ENCODE assay signal across 1 cellular context in genomic region chr2:218389333-218390150, GRCh38.
TF ChIP-seq lines count a peak whose summit lies in the region.

No MANE protein-coding gene starts in this region.

TF ChIP-seq in HepG2, 621 proteins besides CTCF, POLR2A, EP300 and RAD21 (continues in another document):
- no peak for TF ChIP-seq ZNF441 (CRISPR knock-in tag; IDR thresholded peaks at IDR 0.05; ENCODE audit: borderline replicate concordance)
- TF ChIP-seq PITX1 (CRISPR knock-in tag; IDR thresholded peaks at IDR 0.05), result peak; percentile 53; the same call in 1 of the 2 replicates
- peak; percentile 75 for TF ChIP-seq ZBTB38 (CRISPR knock-in tag; IDR thresholded peaks at IDR 0.05)
- no peak for TF ChIP-seq MIXL1 (CRISPR knock-in tag; IDR thresholded peaks at IDR 0.05)
- TF ChIP-seq NFIC (IDR thresholded peaks at IDR 0.05; ENCODE audit: low read length), result no peak
- TF ChIP-seq ZMYM4 (CRISPR knock-in tag; IDR thresholded peaks at IDR 0.05), result no peak
- no peak for TF ChIP-seq ZFP36L1 (CRISPR knock-in tag; IDR thresholded peaks at IDR 0.05)
- peak; percentile 40; the same call in 1 of the 2 replicates for TF ChIP-seq ARID5B (CRISPR knock-in tag; IDR thresholded peaks at IDR 0.05)
- no peak for TF ChIP-seq ZBTB14 (CRISPR knock-in tag; IDR thresholded peaks at IDR 0.05)
- TF ChIP-seq ZFP37 (CRISPR knock-in tag; IDR thresholded peaks at IDR 0.05; ENCODE audit: borderline replicate concordance), result no peak
- 0 out of 2 replicates have a peak, but pooled peaks have one; percentile 33 for TF ChIP-seq HMGXB3 (CRISPR knock-in tag; IDR thresholded peaks at IDR 0.05; ENCODE audit: borderline replicate concordance)
- TF ChIP-seq ZNF550 (CRISPR knock-in tag; IDR thresholded peaks at IDR 0.05; ENCODE audit: borderline replicate concordance), result no peak
- no peak for TF ChIP-seq SOX6 (IDR thresholded peaks at IDR 0.05)
- peak; percentile 41 for TF ChIP-seq SOX6 (CRISPR knock-in tag; IDR thresholded peaks at IDR 0.05)
- TF ChIP-seq CEBPZ (IDR thresholded peaks at IDR 0.05; ENCODE audit: low read length), result no peak
- TF ChIP-seq, protein P1, sequence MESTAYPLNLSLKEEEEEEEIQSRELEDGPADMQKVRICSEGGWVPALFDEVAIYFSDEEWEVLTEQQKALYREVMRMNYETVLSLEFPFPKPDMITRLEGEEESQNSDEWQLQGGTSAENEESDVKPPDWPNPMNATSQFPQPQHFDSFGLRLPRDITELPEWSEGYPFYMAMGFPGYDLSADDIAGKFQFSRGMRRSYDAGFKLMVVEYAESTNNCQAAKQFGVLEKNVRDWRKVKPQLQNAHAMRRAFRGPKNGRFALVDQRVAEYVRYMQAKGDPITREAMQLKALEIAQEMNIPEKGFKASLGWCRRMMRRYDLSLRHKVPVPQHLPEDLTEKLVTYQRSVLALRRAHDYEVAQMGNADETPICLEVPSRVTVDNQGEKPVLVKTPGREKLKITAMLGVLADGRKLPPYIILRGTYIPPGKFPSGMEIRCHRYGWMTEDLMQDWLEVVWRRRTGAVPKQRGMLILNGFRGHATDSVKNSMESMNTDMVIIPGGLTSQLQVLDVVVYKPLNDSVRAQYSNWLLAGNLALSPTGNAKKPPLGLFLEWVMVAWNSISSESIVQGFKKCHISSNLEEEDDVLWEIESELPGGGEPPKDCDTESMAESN (CRISPR knock-in tag; conservative IDR thresholded peaks at IDR 0.05), result no peak
- no peak for TF ChIP-seq ZNF276 (CRISPR knock-in tag; IDR thresholded peaks at IDR 0.05; ENCODE audit: low read depth)
- TF ChIP-seq MAFG (CRISPR knock-in tag; IDR thresholded peaks at IDR 0.05), result no peak
- no peak for TF ChIP-seq ZNF207 (IDR thresholded peaks at IDR 0.05; ENCODE audit: borderline replicate concordance)
- no peak for TF ChIP-seq ZBTB21 (CRISPR knock-in tag; IDR thresholded peaks at IDR 0.05)
- no peak for TF ChIP-seq ZC3H4 (CRISPR knock-in tag; IDR thresholded peaks at IDR 0.05; ENCODE audit: borderline replicate concordance)
- no peak for TF ChIP-seq CENPX (CRISPR knock-in tag; IDR thresholded peaks at IDR 0.05)
- no peak for TF ChIP-seq ZNF253 (CRISPR knock-in tag; IDR thresholded peaks at IDR 0.05; ENCODE audit: borderline replicate concordance)
- no peak for TF ChIP-seq SAFB2 (CRISPR knock-in tag; IDR thresholded peaks at IDR 0.05; ENCODE audit: borderline replicate concordance, low read depth)
- TF ChIP-seq FOXA1 (IDR thresholded peaks at IDR 0.05), result no peak
- TF ChIP-seq FOXA1 (CRISPR knock-in tag; IDR thresholded peaks at IDR 0.05), result no peak
- TF ChIP-seq SYNCRIP (IDR thresholded peaks at IDR 0.05; ENCODE audit: insufficient read depth, low read depth, low read length), result no peak
- TF ChIP-seq NCOR1 (IDR thresholded peaks at IDR 0.05; ENCODE audit: borderline replicate concordance, low read length), result no peak
- no peak for TF ChIP-seq RBAK (CRISPR knock-in tag; IDR thresholded peaks at IDR 0.05)
- TF ChIP-seq GABPB1 (CRISPR knock-in tag; IDR thresholded peaks at IDR 0.05), result peak; percentile 43; the same call in 1 of the 2 replicates
- TF ChIP-seq ZNF703 (CRISPR knock-in tag; IDR thresholded peaks at IDR 0.05; ENCODE audit: borderline replicate concordance), result no peak
- TF ChIP-seq ZNF567 (CRISPR knock-in tag; IDR thresholded peaks at IDR 0.05; ENCODE audit: borderline replicate concordance), result no peak
- TF ChIP-seq, protein P2, sequence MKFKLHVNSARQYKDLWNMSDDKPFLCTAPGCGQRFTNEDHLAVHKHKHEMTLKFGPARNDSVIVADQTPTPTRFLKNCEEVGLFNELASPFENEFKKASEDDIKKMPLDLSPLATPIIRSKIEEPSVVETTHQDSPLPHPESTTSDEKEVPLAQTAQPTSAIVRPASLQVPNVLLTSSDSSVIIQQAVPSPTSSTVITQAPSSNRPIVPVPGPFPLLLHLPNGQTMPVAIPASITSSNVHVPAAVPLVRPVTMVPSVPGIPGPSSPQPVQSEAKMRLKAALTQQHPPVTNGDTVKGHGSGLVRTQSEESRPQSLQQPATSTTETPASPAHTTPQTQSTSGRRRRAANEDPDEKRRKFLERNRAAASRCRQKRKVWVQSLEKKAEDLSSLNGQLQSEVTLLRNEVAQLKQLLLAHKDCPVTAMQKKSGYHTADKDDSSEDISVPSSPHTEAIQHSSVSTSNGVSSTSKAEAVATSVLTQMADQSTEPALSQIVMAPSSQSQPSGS (CRISPR knock-in tag; IDR thresholded peaks at IDR 0.05), result no peak
- no peak for TF ChIP-seq ZNF329 (CRISPR knock-in tag; IDR thresholded peaks at IDR 0.05; ENCODE audit: low read depth)
- TF ChIP-seq THAP11 (CRISPR knock-in tag; IDR thresholded peaks at IDR 0.05), result 0 out of 2 replicates have a peak, but pooled peaks have one; percentile 26
- no peak for TF ChIP-seq ZSCAN25 (CRISPR knock-in tag; IDR thresholded peaks at IDR 0.05)
- no peak for TF ChIP-seq KLF16 (CRISPR knock-in tag; IDR thresholded peaks at IDR 0.05)
- peak; percentile 68; the same call in 1 of the 2 replicates for TF ChIP-seq MEF2D (CRISPR knock-in tag; IDR thresholded peaks at IDR 0.05)
- TF ChIP-seq, protein P3, sequence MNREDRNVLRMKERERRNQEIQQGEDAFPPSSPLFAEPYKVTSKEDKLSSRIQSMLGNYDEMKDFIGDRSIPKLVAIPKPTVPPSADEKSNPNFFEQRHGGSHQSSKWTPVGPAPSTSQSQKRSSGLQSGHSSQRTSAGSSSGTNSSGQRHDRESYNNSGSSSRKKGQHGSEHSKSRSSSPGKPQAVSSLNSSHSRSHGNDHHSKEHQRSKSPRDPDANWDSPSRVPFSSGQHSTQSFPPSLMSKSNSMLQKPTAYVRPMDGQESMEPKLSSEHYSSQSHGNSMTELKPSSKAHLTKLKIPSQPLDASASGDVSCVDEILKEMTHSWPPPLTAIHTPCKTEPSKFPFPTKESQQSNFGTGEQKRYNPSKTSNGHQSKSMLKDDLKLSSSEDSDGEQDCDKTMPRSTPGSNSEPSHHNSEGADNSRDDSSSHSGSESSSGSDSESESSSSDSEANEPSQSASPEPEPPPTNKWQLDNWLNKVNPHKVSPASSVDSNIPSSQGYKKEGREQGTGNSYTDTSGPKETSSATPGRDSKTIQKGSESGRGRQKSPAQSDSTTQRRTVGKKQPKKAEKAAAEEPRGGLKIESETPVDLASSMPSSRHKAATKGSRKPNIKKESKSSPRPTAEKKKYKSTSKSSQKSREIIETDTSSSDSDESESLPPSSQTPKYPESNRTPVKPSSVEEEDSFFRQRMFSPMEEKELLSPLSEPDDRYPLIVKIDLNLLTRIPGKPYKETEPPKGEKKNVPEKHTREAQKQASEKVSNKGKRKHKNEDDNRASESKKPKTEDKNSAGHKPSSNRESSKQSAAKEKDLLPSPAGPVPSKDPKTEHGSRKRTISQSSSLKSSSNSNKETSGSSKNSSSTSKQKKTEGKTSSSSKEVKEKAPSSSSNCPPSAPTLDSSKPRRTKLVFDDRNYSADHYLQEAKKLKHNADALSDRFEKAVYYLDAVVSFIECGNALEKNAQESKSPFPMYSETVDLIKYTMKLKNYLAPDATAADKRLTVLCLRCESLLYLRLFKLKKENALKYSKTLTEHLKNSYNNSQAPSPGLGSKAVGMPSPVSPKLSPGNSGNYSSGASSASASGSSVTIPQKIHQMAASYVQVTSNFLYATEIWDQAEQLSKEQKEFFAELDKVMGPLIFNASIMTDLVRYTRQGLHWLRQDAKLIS (CRISPR knock-in tag; IDR thresholded peaks at IDR 0.05), result no peak
- TF ChIP-seq ZNF724P (CRISPR knock-in tag; IDR thresholded peaks at IDR 0.05; ENCODE audit: borderline replicate concordance), result no peak
- no peak for TF ChIP-seq ZNF883 (CRISPR knock-in tag; IDR thresholded peaks at IDR 0.05; ENCODE audit: not compliant biosample characterization)
- TF ChIP-seq ZNF235 (CRISPR knock-in tag; IDR thresholded peaks at IDR 0.05; ENCODE audit: borderline replicate concordance), result no peak
